14 cellular contexts compared by ENCODE assay signal in genomic region chr3:150083653-150084037, GRCh38.
DNase-seq lines count a peak whose midpoint lies in the region; ATAC-seq and TF ChIP-seq lines count a peak whose summit lies in the region.
"Had no signal": no experiment of that assay in that cellular context is flagged by ENCODE, and none has a peak within 500 bp of the region (broad histone marks: within the 10 kb centered on the region; RNA-seq: fewer than 3 reads in every experiment).

No MANE protein-coding gene starts in this region.

- H3K4me3 ChIP-seq in PC-9: no peak overlapping the region
- peak overlapping the region; percentile 29 for H3K4me3 ChIP-seq in fibroblast of the aortic adventitia (ENCODE audit: low read depth, low read length)
- peak overlapping the region; percentile 41 for H3K4me3 ChIP-seq in skeletal muscle cell (ENCODE audit: low read depth, low read length)
- H3K4me3 ChIP-seq: prostate gland had no signal

- H3K27ac ChIP-seq in PC-9: no peak overlapping the region
- H3K27ac ChIP-seq: prostate gland had no signal

- peaks cover 4% of the 10 kb centered on the region for H3K9me3 ChIP-seq in PC-9 (ENCODE audit: insufficient read depth, low read depth)
- H3K9me3 ChIP-seq: prostate gland had no signal

- BruUV-seq in PC-9 (replicated peaks; lab: Mats Ljungman, UMichigan): no TSS peak

- H3K9me2 ChIP-seq in PC-9 (ENCODE audit: insufficient read depth): no peaks in the 10 kb centered on the region

- H3F3A ChIP-seq in PC-9 (ENCODE audit: insufficient read depth, low read depth): no peaks in the 10 kb centered on the region

- POLR2A ChIA-PET in PC-9 (lab: Charles Lee; ENCODE audit: unreplicated experiment): no interaction called here

- CTCF ChIA-PET in PC-9 (lab: Charles Lee): no interaction called here

- intact Hi-C loops in PC-9 (cut with micrococcal nuclease; ENCODE audit: unreplicated experiment): no loop called here

- no peaks in the 10 kb centered on the region for H4K20me1 ChIP-seq in PC-9 (ENCODE audit: insufficient read depth)

- no peak overlapping the region for H2AFZ ChIP-seq in PC-9

- no peaks in the 10 kb centered on the region for H3K27me3 ChIP-seq in PC-9 (ENCODE audit: insufficient read depth, low read depth)

- H3K4me2 ChIP-seq in PC-9: peak overlapping the region; percentile 18; the same call in 1 of the 2 replicates

- ATAC-seq in HG02678 (IDR thresholded peaks at IDR 0.05; ENCODE audit: unreplicated experiment): no peak
- ATAC-seq: PC-3 had no signal

- no peaks in the 10 kb centered on the region for H3K36me3 ChIP-seq in PC-9 (ENCODE audit: low read depth)
- H3K36me3 ChIP-seq: prostate gland had no signal

- DNase-seq in DMS 273 (lab: John Stamatoyannopoulos, UW; ENCODE audit: unreplicated experiment) (peak; percentile 83), PC-9 (no peak), fibroblast of the aortic adventitia (ENCODE audit: low read depth) (peak; percentile 78), skeletal muscle cell (ENCODE audit: low read depth) (no peak), retina (no peak), kidney glomerular epithelial cell (lab: John Stamatoyannopoulos, UW) (no peak)
- no peak for DNase-seq in activated CD4-positive, alpha-beta T cell treated with anti-CD3 and anti-CD28 coated beads for 48 hours
- DNase-seq: DMS79, GOT3, immature natural killer cell, MV-4-11, PC-3 had no signal

- TF ChIP-seq CTCF in PC-9 (conservative IDR thresholded peaks at IDR 0.05) (no peak), fibroblast of the aortic adventitia (IDR thresholded peaks at IDR 0.05; ENCODE audit: insufficient read depth, low read length) (no peak)

- H3K79me2 ChIP-seq in PC-9 (ENCODE audit: low read depth): no peaks in the 10 kb centered on the region

- H3K4me1 ChIP-seq in PC-9 (replicated peaks; ENCODE audit: insufficient read depth): no peaks in the 10 kb centered on the region
- H3K4me1 ChIP-seq: prostate gland had no signal

Comparison
In these comparisons a context has a peak if more than half of its experiments do, and no peak if none do; other contexts are left out.
1. DNase-seq: peak in DMS 273 (single experiment) and fibroblast of the aortic adventitia (single experiment); none in PC-9 (0 of 2), skeletal muscle cell (single experiment), activated CD4-positive, alpha-beta T cell treated with anti-CD3 and anti-CD28 coated beads for 48 hours (single experiment), retina (single experiment) and kidney glomerular epithelial cell (single experiment).